ENCODE assay signal across 1 cellular context in genomic region chr16:72442381-72443158, GRCh38.
TF ChIP-seq lines count a peak whose summit lies in the region.

No MANE protein-coding gene starts in this region.

TF ChIP-seq in HepG2, 621 proteins besides CTCF, POLR2A, EP300 and RAD21 (continued from another document and continues in another):
- TF ChIP-seq ZFP91 (CRISPR knock-in tag; IDR thresholded peaks at IDR 0.05; ENCODE audit: borderline replicate concordance) (no peak), THAP9 (CRISPR knock-in tag; IDR thresholded peaks at IDR 0.05; ENCODE audit: borderline replicate concordance) (no peak), ZNF510 (CRISPR knock-in tag; IDR thresholded peaks at IDR 0.05; ENCODE audit: low read depth) (no peak), MAFF (IDR thresholded peaks at IDR 0.05; ENCODE audit: low read depth, low read length) (peak; percentile 26; the same call in 1 of the 2 replicates), NONO (IDR thresholded peaks at IDR 0.05) (no peak), NONO (CRISPR knock-in tag; conservative IDR thresholded peaks at IDR 0.05) (no peak; the same call in 1 of the 2 replicates), TFDP2 (CRISPR knock-in tag; IDR thresholded peaks at IDR 0.05) (0 out of 2 replicates have a peak, but pooled peaks have one; percentile 9), ATF1 (CRISPR knock-in tag; IDR thresholded peaks at IDR 0.05) (peak; percentile 12; the same call in 1 of the 2 replicates), ZMAT3 (CRISPR knock-in tag; conservative IDR thresholded peaks at IDR 0.05) (0 out of 2 replicates have a peak, but pooled peaks have one; percentile 36), ZSCAN29 (CRISPR knock-in tag; conservative IDR thresholded peaks at IDR 0.05) (no peak), MED8 (CRISPR knock-in tag; IDR thresholded peaks at IDR 0.05; ENCODE audit: insufficient replicate concordance) (no peak), PRDM4 (CRISPR knock-in tag; IDR thresholded peaks at IDR 0.05; ENCODE audit: borderline replicate concordance) (no peak), ZNF564 (CRISPR knock-in tag; IDR thresholded peaks at IDR 0.05) (no peak), RXRB (CRISPR knock-in tag; IDR thresholded peaks at IDR 0.05; ENCODE audit: borderline replicate concordance) (peak; percentile 86), RARA (CRISPR knock-in tag; IDR thresholded peaks at IDR 0.05) (peak; percentile 72), HDAC2 (CRISPR knock-in tag; IDR thresholded peaks at IDR 0.05) (peak; percentile 84), HOXA7 (CRISPR knock-in tag; IDR thresholded peaks at IDR 0.05) (no peak), ZFYVE20 (CRISPR knock-in tag; IDR thresholded peaks at IDR 0.05; ENCODE audit: borderline replicate concordance, low read depth) (no peak), ZNF318 (CRISPR knock-in tag; IDR thresholded peaks at IDR 0.05) (no peak), ZNF282 (IDR thresholded peaks at IDR 0.05; ENCODE audit: partially characterized antibody) (no peak), JUNB (CRISPR knock-in tag; IDR thresholded peaks at IDR 0.05; ENCODE audit: borderline replicate concordance) (no peak)
- TF ChIP-seq, protein P1, sequence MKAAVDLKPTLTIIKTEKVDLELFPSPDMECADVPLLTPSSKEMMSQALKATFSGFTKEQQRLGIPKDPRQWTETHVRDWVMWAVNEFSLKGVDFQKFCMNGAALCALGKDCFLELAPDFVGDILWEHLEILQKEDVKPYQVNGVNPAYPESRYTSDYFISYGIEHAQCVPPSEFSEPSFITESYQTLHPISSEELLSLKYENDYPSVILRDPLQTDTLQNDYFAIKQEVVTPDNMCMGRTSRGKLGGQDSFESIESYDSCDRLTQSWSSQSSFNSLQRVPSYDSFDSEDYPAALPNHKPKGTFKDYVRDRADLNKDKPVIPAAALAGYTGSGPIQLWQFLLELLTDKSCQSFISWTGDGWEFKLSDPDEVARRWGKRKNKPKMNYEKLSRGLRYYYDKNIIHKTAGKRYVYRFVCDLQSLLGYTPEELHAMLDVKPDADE (CRISPR knock-in tag; IDR thresholded peaks at IDR 0.05) = no peak
- TF ChIP-seq, protein P2, sequence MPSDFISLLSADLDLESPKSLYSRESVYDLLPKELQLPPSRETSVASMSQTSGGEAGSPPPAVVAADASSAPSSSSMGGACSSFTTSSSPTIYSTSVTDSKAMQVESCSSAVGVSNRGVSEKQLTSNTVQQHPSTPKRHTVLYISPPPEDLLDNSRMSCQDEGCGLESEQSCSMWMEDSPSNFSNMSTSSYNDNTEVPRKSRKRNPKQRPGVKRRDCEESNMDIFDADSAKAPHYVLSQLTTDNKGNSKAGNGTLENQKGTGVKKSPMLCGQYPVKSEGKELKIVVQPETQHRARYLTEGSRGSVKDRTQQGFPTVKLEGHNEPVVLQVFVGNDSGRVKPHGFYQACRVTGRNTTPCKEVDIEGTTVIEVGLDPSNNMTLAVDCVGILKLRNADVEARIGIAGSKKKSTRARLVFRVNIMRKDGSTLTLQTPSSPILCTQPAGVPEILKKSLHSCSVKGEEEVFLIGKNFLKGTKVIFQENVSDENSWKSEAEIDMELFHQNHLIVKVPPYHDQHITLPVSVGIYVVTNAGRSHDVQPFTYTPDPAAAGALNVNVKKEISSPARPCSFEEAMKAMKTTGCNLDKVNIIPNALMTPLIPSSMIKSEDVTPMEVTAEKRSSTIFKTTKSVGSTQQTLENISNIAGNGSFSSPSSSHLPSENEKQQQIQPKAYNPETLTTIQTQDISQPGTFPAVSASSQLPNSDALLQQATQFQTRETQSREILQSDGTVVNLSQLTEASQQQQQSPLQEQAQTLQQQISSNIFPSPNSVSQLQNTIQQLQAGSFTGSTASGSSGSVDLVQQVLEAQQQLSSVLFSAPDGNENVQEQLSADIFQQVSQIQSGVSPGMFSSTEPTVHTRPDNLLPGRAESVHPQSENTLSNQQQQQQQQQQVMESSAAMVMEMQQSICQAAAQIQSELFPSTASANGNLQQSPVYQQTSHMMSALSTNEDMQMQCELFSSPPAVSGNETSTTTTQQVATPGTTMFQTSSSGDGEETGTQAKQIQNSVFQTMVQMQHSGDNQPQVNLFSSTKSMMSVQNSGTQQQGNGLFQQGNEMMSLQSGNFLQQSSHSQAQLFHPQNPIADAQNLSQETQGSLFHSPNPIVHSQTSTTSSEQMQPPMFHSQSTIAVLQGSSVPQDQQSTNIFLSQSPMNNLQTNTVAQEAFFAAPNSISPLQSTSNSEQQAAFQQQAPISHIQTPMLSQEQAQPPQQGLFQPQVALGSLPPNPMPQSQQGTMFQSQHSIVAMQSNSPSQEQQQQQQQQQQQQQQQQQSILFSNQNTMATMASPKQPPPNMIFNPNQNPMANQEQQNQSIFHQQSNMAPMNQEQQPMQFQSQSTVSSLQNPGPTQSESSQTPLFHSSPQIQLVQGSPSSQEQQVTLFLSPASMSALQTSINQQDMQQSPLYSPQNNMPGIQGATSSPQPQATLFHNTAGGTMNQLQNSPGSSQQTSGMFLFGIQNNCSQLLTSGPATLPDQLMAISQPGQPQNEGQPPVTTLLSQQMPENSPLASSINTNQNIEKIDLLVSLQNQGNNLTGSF (CRISPR knock-in tag; IDR thresholded peaks at IDR 0.05) = no peak
